Comparison of ENCODE assay signal across 14 cellular contexts in genomic region chr6:138410048-138410735, GRCh38. TPM values are rescaled to one million over a fixed set of nuclear protein-coding genes. Genes with fewer than 3 reads are reported as not detected.
DNase-seq lines count a peak whose midpoint lies in the region; ATAC-seq and TF ChIP-seq lines count a peak whose summit lies in the region.
"Had no signal": no experiment of that assay in that cellular context is flagged by ENCODE, and none has a peak within 500 bp of the region (broad histone marks: within the 10 kb centered on the region; RNA-seq: fewer than 3 reads in every experiment).

No MANE protein-coding gene starts in this region.

- no peak overlapping the region for H4K91ac ChIP-seq in IMR-90 (ENCODE audit: insufficient read depth, low read depth, low read length)

- H3K27me3 Mint-ChIP-seq in T-helper 17 cell: no peaks in the 10 kb centered on the region

- H3K36me3 ChIP-seq in IMR-90 (ENCODE audit: control insufficient read depth, insufficient read depth, low read length) (peaks cover 38% of the 10 kb centered on the region), smooth muscle cell (ENCODE audit: low read depth) (peaks cover 6% of the 10 kb centered on the region)

- H3K14ac ChIP-seq in IMR-90 (replicated peaks; ENCODE audit: low read depth, low read length): no peak overlapping the region

- peak overlapping the region; percentile 67; the same call in 1 of the 2 replicates for H2BK20ac ChIP-seq in IMR-90 (ENCODE audit: low read depth, low read length)

- H3F3A ChIP-seq in smooth muscle cell (ENCODE audit: low read depth): no peaks in the 10 kb centered on the region

- H3K9ac ChIP-seq in IMR-90 (ENCODE audit: low read depth, low read length) (no peak overlapping the region), smooth muscle cell (ENCODE audit: low read depth) (no peak overlapping the region)

- DNase-seq in IMR-90: peak; percentile 79
- no peak for DNase-seq in T-helper 17 cell
- DNase-seq in fibroblast of mammary gland (ENCODE audit: low read depth): peak; percentile 88
- no peak for DNase-seq in smooth muscle cell (lab: John Stamatoyannopoulos, UW; ENCODE audit: unreplicated experiment)
- DNase-seq in cortex of kidney (lab: John Stamatoyannopoulos, UW): no peak
- no peak for DNase-seq in GM19238 (ENCODE audit: insufficient read length, low spot score)
- DNase-seq: activated naive CD4-positive, alpha-beta T cell treated with Interleukin-2 at 50 U/mL for 16 hours; DND-41; Karpas-422; NCI-H2227 treated with DMSO at 0.1 percent for 48 hours had no signal

- H3K27me3 ChIP-seq in IMR-90 (ENCODE audit: control insufficient read depth, insufficient read depth, low read length) (no peaks in the 10 kb centered on the region), smooth muscle cell (ENCODE audit: low read depth) (no peaks in the 10 kb centered on the region)

- H2BK15ac ChIP-seq in IMR-90 (ENCODE audit: low read depth, low read length): peak overlapping the region; percentile 62; the same call in 2 of the 3 replicates

- TF ChIP-seq RAD21 in IMR-90 (IDR thresholded peaks at IDR 0.05; ENCODE audit: low read length): no peak

- TF ChIP-seq CTCF in IMR-90 (conservative IDR thresholded peaks at IDR 0.05; ENCODE audit: low read depth, low read length): no peak
- no peak for TF ChIP-seq CTCF in fibroblast of mammary gland (conservative IDR thresholded peaks at IDR 0.05; ENCODE audit: control insufficient read depth, insufficient read depth, low read depth, low read length)
- no peak for TF ChIP-seq CTCF in smooth muscle cell (IDR thresholded peaks at IDR 0.05; ENCODE audit: borderline replicate concordance, insufficient read depth, poor library complexity, severe bottlenecking)

- no peaks in the 10 kb centered on the region; the same call in 1 of the 2 replicates for H4K20me1 ChIP-seq in IMR-90 (ENCODE audit: insufficient read depth, low read length)
- H4K20me1 ChIP-seq in smooth muscle cell (ENCODE audit: low read depth): no peaks in the 10 kb centered on the region

- CTCF ChIA-PET in IMR-90 (lab: Yijun Ruan, JAX): no interaction called here

- no peak overlapping the region for H2AFZ ChIP-seq in IMR-90 (replicated peaks; ENCODE audit: low read length, poor library complexity)
- no peak overlapping the region for H2AFZ ChIP-seq in smooth muscle cell (ENCODE audit: low read depth)

- peak overlapping the region; percentile 45 for H3K4ac ChIP-seq in IMR-90 (ENCODE audit: low read depth, low read length)

- H3K4me3 Mint-ChIP-seq in T-helper 17 cell: no peak overlapping the region

- no peaks in the 10 kb centered on the region for H3K9me3 ChIP-seq in IMR-90 (ENCODE audit: control insufficient read depth, insufficient read depth, low read length)
- H3K9me3 ChIP-seq in T-helper 17 cell (ENCODE audit: control insufficient read depth, low read length, poor library complexity, severe bottlenecking): no peaks in the 10 kb centered on the region
- no peaks in the 10 kb centered on the region for H3K9me3 ChIP-seq in smooth muscle cell (replicated peaks; ENCODE audit: low read depth)

- peaks cover 29% of the 10 kb centered on the region for H3K36me3 Mint-ChIP-seq in T-helper 17 cell (ENCODE audit: low read depth)

- peaks cover 10 to 37% of the 10 kb centered on the region in 2 experiments for H3K79me1 ChIP-seq in IMR-90 (ENCODE audit: low read depth in 1 of 2, low read length in 2 of 2)

- no peak overlapping the region for H3K56ac ChIP-seq in IMR-90 (ENCODE audit: extremely low read depth, insufficient read depth, low read length)

- no peak overlapping the region; the same call in 1 of the 2 replicates for H3K23ac ChIP-seq in IMR-90 (ENCODE audit: low read depth, low read length)

- H2BK120ac ChIP-seq in IMR-90 (ENCODE audit: low read depth, low read length): peak overlapping the region; percentile 51; the same call in 1 of the 2 replicates

- ATAC-seq in IMR-90 (ENCODE audit: low read depth) (peak; percentile 50), T-helper 17 cell (no peak), HG03342 (IDR thresholded peaks at IDR 0.05; ENCODE audit: unreplicated experiment) (no peak)

- H4K8ac ChIP-seq in IMR-90 (ENCODE audit: low read depth in 2 of 2, low read length in 2 of 2): peak overlapping the region in 1 of 2 experiments; percentile 71; a peak in 2 of 4 replicates

- no peaks in the 10 kb centered on the region for H3K79me2 ChIP-seq in smooth muscle cell (ENCODE audit: low read depth)

- H3K4me1 ChIP-seq in IMR-90 (ENCODE audit: control insufficient read depth, insufficient read depth, low read length) (peaks cover 12% of the 10 kb centered on the region), smooth muscle cell (ENCODE audit: low read depth) (peaks cover 1% of the 10 kb centered on the region)

- no peak for TF ChIP-seq POLR2A in IMR-90 (IDR thresholded peaks at IDR 0.05; ENCODE audit: low read depth, low read length)

- peak overlapping the region; percentile 26 for H3K4me2 ChIP-seq in IMR-90 (ENCODE audit: low read depth, low read length)
- H3K4me2 ChIP-seq in smooth muscle cell: no peak overlapping the region

- no peak overlapping the region for H2AK9ac ChIP-seq in IMR-90 (replicated peaks; ENCODE audit: low read depth, low read length, poor library complexity)

- no TSS peak for BruUV-seq in IMR-90 (replicated peaks; lab: Mats Ljungman, UMichigan)

- no peak overlapping the region for H3K4me3 ChIP-seq in IMR-90 (ENCODE audit: insufficient read depth, low read depth, low read length)
- H3K4me3 ChIP-seq in fibroblast of mammary gland (ENCODE audit: control insufficient read depth, low read depth, low read length): no peak overlapping the region
- no peak overlapping the region for H3K4me3 ChIP-seq in smooth muscle cell

- no peak overlapping the region; the same call in 1 of the 2 replicates for H2AK5ac ChIP-seq in IMR-90 (ENCODE audit: low read depth, low read length)

- WGBS in IMR-90 (ENCODE audit: extremely low coverage in 2 of 2, insufficient read length in 1 of 2), 2 experiments: no CpG with 5 or more reads among the region's 8 CpGs
- 87% methylated on average over 8 of the region's 8 CpGs for WGBS in smooth muscle cell (ENCODE audit: low lambda C conversion rate)

- H3K9me1 ChIP-seq in IMR-90 (ENCODE audit: insufficient read depth, low read length): peaks cover 26% of the 10 kb centered on the region

- in situ Hi-C loops in IMR-90 (cut with MboI; ENCODE audit: low sequenced_read_pairs): loop anchor here (25.0 kb wide), 1 partner anchor 573 kb away; no protein-coding TSS in a partner anchor

- peak overlapping the region; percentile 46 for H2BK5ac ChIP-seq in IMR-90 (ENCODE audit: low read depth, low read length, poor library complexity, severe bottlenecking)

- peak overlapping the region; percentile 45 for H3K27ac Mint-ChIP-seq in T-helper 17 cell

- H3K4me1 Mint-ChIP-seq in T-helper 17 cell: peaks cover 28% of the 10 kb centered on the region

- H3K27ac ChIP-seq in IMR-90 (ENCODE audit: insufficient read depth, low read length): peak overlapping the region; percentile 67; the same call in 1 of the 2 replicates
- H3K27ac ChIP-seq in smooth muscle cell (ENCODE audit: low read depth): peak overlapping the region; percentile 60

- intact Hi-C loops in IMR-90 (cut with micrococcal nuclease): no loop called here

- POLR2A ChIA-PET in IMR-90 (lab: Charles Lee; ENCODE audit: unreplicated experiment): interaction anchor here (0.6 kb wide), 1 partner anchor 351 kb away, joined by 4 read pairs; no protein-coding TSS in a partner anchor

- H4K5ac ChIP-seq in IMR-90 (ENCODE audit: low read depth, low read length): peak overlapping the region; percentile 20; the same call in 1 of the 2 replicates

- H3K18ac ChIP-seq in IMR-90 (ENCODE audit: low read depth, low read length): peak overlapping the region; percentile 38; the same call in 1 of the 2 replicates

- dilution Hi-C loops in IMR-90 (cut with HindIII; ENCODE audit: low sequenced_read_pairs, unreplicated experiment): no loop called here

TF ChIP-seq in IMR-90, 13 proteins besides CTCF, POLR2A, EP300 and RAD21:
- TF ChIP-seq CHD1 (IDR thresholded peaks at IDR 0.05; ENCODE audit: low read depth, low read length) (no peak), RFX5 (IDR thresholded peaks at IDR 0.05; ENCODE audit: low read depth, low read length) (no peak), CEBPB (IDR thresholded peaks at IDR 0.05; ENCODE audit: low read depth, low read length) (peak; percentile 98), FOS (IDR thresholded peaks at IDR 0.05; ENCODE audit: low read depth, low read length) (no peak; the same call in 1 of the 2 replicates), MXI1 (IDR thresholded peaks at IDR 0.05; ENCODE audit: borderline replicate concordance, low read depth, low read length) (no peak), MAFK (IDR thresholded peaks at IDR 0.05; ENCODE audit: low read depth, low read length) (no peak)

RNA-seq across cellular contexts. Expression of gene HEBP2, which starts 6.2 kb away (rescaled TPM):
- total RNA-seq in IMR-90 (2012; rRNA removed): 3.9 and 5.6 TPM in 2 replicates
- polyA plus RNA-seq in IMR-90 (2012; rRNA removed): 6.1 and 14.9 TPM in 2 replicates
- 5.5 and 37.5 TPM in 2 replicates for polyA plus RNA-seq in IMR-90 (2012; cell fraction: cytosol; rRNA removed)
- polyA plus RNA-seq in IMR-90 (2012; cell fraction: nucleus; rRNA removed; ENCODE audit: low replicate concordance): 8.6 and 15.1 TPM in 2 replicates
- total RNA-seq in T-helper 17 cell: 10 to 100 TPM; 32.9 to 50.4 TPM
- total RNA-seq in smooth muscle cell: 26.6 and 54.4 TPM in 2 replicates
- polyA plus RNA-seq in smooth muscle cell: 87.0 and 118 TPM in 2 replicates

RNA-seq across cellular contexts. Expression of gene SMIM28, which starts 32.5 kb away (rescaled TPM):
- total RNA-seq in IMR-90 (2012; rRNA removed): not detected in 2 replicates
- polyA plus RNA-seq in IMR-90 (2012; rRNA removed): not detected in 2 replicates
- polyA plus RNA-seq in IMR-90 (2012; cell fraction: cytosol; rRNA removed): not detected in 2 replicates
- not detected in 2 replicates for polyA plus RNA-seq in IMR-90 (2012; cell fraction: nucleus; rRNA removed; ENCODE audit: low replicate concordance)
- not detected for total RNA-seq in T-helper 17 cell
- total RNA-seq in smooth muscle cell: not detected in 2 replicates
- not detected in 2 replicates for polyA plus RNA-seq in smooth muscle cell
- total RNA-seq: SK-MEL-5, temporal lobe had no signal
- polyA plus RNA-seq: neural cell had no signal

Comparison
In these comparisons a context has a peak if more than half of its experiments do, and no peak if none do; other contexts are left out.
1. DNase-seq: peak in IMR-90 (single experiment) and fibroblast of mammary gland (single experiment); none in T-helper 17 cell (0 of 3), smooth muscle cell (single experiment), cortex of kidney (single experiment) and GM19238 (single experiment).